Comparison of ENCODE assay signal across 8 cellular contexts in genomic region chr2:36352024-36352398, GRCh38. TPM values are rescaled to one million over a fixed set of nuclear protein-coding genes. Genes with fewer than 3 reads are reported as not detected.
DNase-seq lines count a peak whose midpoint lies in the region; ATAC-seq, FAIRE-seq and TF ChIP-seq lines count a peak whose summit lies in the region.

No MANE protein-coding gene starts in this region.

- CTCF ChIA-PET in activated CD8-positive, alpha-beta T cell treated with anti-CD3 and anti-CD28 coated beads for 36 hours (lab: Charles Lee): interaction anchor here (0.6 to 2.8 kb wide), 16 partner anchors 8 to 427 kb away, joined by 3 to 18 read pairs (median 3); no protein-coding TSS in a partner anchor

- H3K4me1 Mint-ChIP-seq in activated CD8-positive, alpha-beta T cell treated with anti-CD3 and anti-CD28 coated beads for 36 hours (ENCODE audit: low read depth): peaks cover 8% of the 10 kb centered on the region

- no peak overlapping the region for H3K27ac ChIP-seq in kidney (ENCODE audit: low read depth in 2 of 2, low read length in 2 of 2)

- H3K4me3 Mint-ChIP-seq in activated CD8-positive, alpha-beta T cell treated with anti-CD3 and anti-CD28 coated beads for 36 hours: no peak overlapping the region

- no peak for ATAC-seq in activated CD8-positive, alpha-beta T cell treated with anti-CD3 and anti-CD28 coated beads for 36 hours
- ATAC-seq in HG03039 (IDR thresholded peaks at IDR 0.05; ENCODE audit: unreplicated experiment) (no peak), HG03139 (IDR thresholded peaks at IDR 0.05; ENCODE audit: unreplicated experiment) (no peak)

- H3K36me3 ChIP-seq in kidney (ENCODE audit: control insufficient read depth in 1 of 2, insufficient read depth in 2 of 2, low read length in 2 of 2): no peaks in the 10 kb centered on the region

- H3K27me3 Mint-ChIP-seq in activated CD8-positive, alpha-beta T cell treated with anti-CD3 and anti-CD28 coated beads for 36 hours: peaks cover 9% of the 10 kb centered on the region

- no peak for FAIRE-seq in kidney (lab: Jason Lieb, UNC)

- DNase-seq in SIG-M5 treated with dmso at 0.1 percent for 504 hours (lab: John Stamatoyannopoulos, UW; ENCODE audit: unreplicated experiment) (peak; percentile 67), SIG-M5 (lab: John Stamatoyannopoulos, UW) (no peak), NCI-H1048 (lab: John Stamatoyannopoulos, UW) (peak; percentile 28), kidney (no peak), COLO668 (lab: John Stamatoyannopoulos, UW; ENCODE audit: unreplicated experiment) (no peak)
- no peak for DNase-seq in activated CD8-positive, alpha-beta T cell treated with anti-CD3 and anti-CD28 coated beads for 36 hours

- no peak overlapping the region for H3K27ac Mint-ChIP-seq in activated CD8-positive, alpha-beta T cell treated with anti-CD3 and anti-CD28 coated beads for 36 hours

- no peaks in the 10 kb centered on the region for H3K9me3 Mint-ChIP-seq in activated CD8-positive, alpha-beta T cell treated with anti-CD3 and anti-CD28 coated beads for 36 hours

- H3K4me1 ChIP-seq in kidney (ENCODE audit: control insufficient read depth in 1 of 2, insufficient read depth in 1 of 2, low read depth in 1 of 2, low read length in 2 of 2): peaks cover 8 to 9% of the 10 kb centered on the region in 2 donors

- intact Hi-C loops in activated CD8-positive, alpha-beta T cell treated with anti-CD3 and anti-CD28 coated beads for 36 hours (cut with micrococcal nuclease): loop anchor here (5.0 to 10.0 kb wide), 4 partner anchors 155 to 433 kb away; no protein-coding TSS in a partner anchor
- intact Hi-C loops in kidney (cut with DNase I): loop anchor here (10.0 kb wide), 1 partner anchor 143 kb away; no protein-coding TSS in a partner anchor

- peak; percentile 64 for TF ChIP-seq CTCF in activated CD8-positive, alpha-beta T cell treated with anti-CD3 and anti-CD28 coated beads for 36 hours (IDR thresholded peaks at IDR 0.05)
- peak; percentile 70 for TF ChIP-seq CTCF in kidney (IDR thresholded peaks at IDR 0.05; ENCODE audit: borderline replicate concordance, extremely low read depth, insufficient read depth)

- H3K9me3 ChIP-seq in kidney (ENCODE audit: control insufficient read depth in 1 of 2, low read length in 2 of 2): no peaks in the 10 kb centered on the region

- POLR2A ChIA-PET in activated CD8-positive, alpha-beta T cell treated with anti-CD3 and anti-CD28 coated beads for 36 hours (lab: Charles Lee): no interaction called here

- H3K9ac ChIP-seq in kidney (ENCODE audit: low read length in 2 of 2): no peak overlapping the region

- H3K36me3 Mint-ChIP-seq in activated CD8-positive, alpha-beta T cell treated with anti-CD3 and anti-CD28 coated beads for 36 hours (ENCODE audit: low read depth): no peaks in the 10 kb centered on the region

- H3K4me3 ChIP-seq in kidney (ENCODE audit: low read length in 2 of 2): no peak overlapping the region

RNA-seq across cellular contexts. Expression of gene CRIM1, which starts 3.6 kb away (rescaled TPM):
- 10 to 100 TPM; 14.4 to 15.9 TPM for total RNA-seq in activated CD8-positive, alpha-beta T cell treated with anti-CD3 and anti-CD28 coated beads for 36 hours
- total RNA-seq in kidney: 154 TPM
- 47.2 TPM for polyA plus RNA-seq in kidney (ENCODE audit: insufficient read depth, low read depth, low replicate concordance)

Comparison
In these comparisons a context has a peak if more than half of its experiments do, and no peak if none do; other contexts are left out.
1. DNase-seq: peak in SIG-M5 treated with dmso at 0.1 percent for 504 hours (single experiment) and NCI-H1048 (single experiment); none in SIG-M5 (single experiment), activated CD8-positive, alpha-beta T cell treated with anti-CD3 and anti-CD28 coated beads for 36 hours (single experiment), kidney (single experiment) and COLO668 (single experiment).